In the genomic region with DNA sequence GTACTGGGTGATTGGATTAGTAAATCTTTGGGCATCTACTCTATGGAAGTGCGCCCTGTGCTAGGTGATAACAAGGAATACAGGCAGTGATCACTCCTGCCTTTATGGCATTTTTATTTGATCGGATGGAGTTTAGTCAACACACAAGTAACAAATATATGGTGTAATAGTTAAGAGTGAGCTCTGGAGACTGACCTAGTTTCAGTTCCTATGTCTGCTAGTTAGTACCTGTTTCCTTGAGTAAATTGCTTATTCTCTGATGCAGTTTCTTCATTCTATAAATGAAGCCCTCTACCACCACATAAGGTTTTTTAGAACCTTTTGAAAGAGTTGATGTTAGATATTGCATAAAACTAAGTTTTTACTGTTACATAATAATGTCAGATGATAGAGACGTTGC, we compare ENCODE assay signal across 13 cellular contexts.
A peak's percentile ranks its signal among the peaks of the same experiment; 100 is the strongest.
DNase-seq lines count a peak whose midpoint lies in the region; ATAC-seq, FAIRE-seq and TF ChIP-seq lines count a peak whose summit lies in the region.
"Had no signal": no experiment of that assay in that cellular context is flagged by ENCODE, and none has a peak within 500 bp of the region (broad histone marks: within the 10 kb centered on the region; RNA-seq: fewer than 3 reads in every experiment).

No MANE protein-coding gene starts in this region.

- H3K36me3 ChIP-seq in pancreas: no peaks in the 10 kb centered on the region

- no peaks in the 10 kb centered on the region for H3K27me3 ChIP-seq in pancreas

- peak; percentile 55 for ATAC-seq in activated CD4-positive, alpha-beta T cell treated with anti-CD3 and anti-CD28 coated beads for 36 hours
- ATAC-seq in GM21619 (IDR thresholded peaks at IDR 0.05; ENCODE audit: unreplicated experiment) (peak; percentile 61), HG03565 (IDR thresholded peaks at IDR 0.05; ENCODE audit: unreplicated experiment) (peak; percentile 76), GM19467 (IDR thresholded peaks at IDR 0.05; ENCODE audit: unreplicated experiment) (no peak), pancreas (no peak)
- ATAC-seq in natural killer cell treated with Interleukin-12 subunit alpha and Interleukin-12 subunit beta and Interleukin-15 and Interleukin-18, amount 100 ng/mL, for 72 hours: peak; percentile 68 to 83

- no peak for DNase-seq in activated CD4-positive, alpha-beta T cell treated with anti-CD3 and anti-CD28 coated beads for 36 hours
- DNase-seq in activated CD4-positive, alpha-beta T cell treated with anti-CD3 and anti-CD28 coated beads, Interleukin-2, amount 10 ng/mL, durations not matched to agents 24 days and 14 days: no peak
- no peak for DNase-seq in natural killer cell treated with Interleukin-12 subunit alpha and Interleukin-12 subunit beta and Interleukin-15 and Interleukin-18, amount 100 ng/mL, for 72 hours (ENCODE audit: low spot score)
- DNase-seq in DMS153 treated with DMSO at 0.1 percent for 48 hours (lab: John Stamatoyannopoulos, UW; ENCODE audit: unreplicated experiment): no peak
- no peak for DNase-seq in pancreas
- DNase-seq: 8988T; activated naive CD4-positive, alpha-beta T cell treated with anti-CD3 and anti-CD28 coated beads, Interleukin-2, amount 10 ng/mL, durations not matched to agents 7 days and 5 days; glutamatergic neuron; midbrain; WERI-Rb-1 had no signal

- H3K4me3 ChIP-seq in pancreas: no peak overlapping the region

- no peak overlapping the region for H3K27ac ChIP-seq in pancreas
- H3K27ac ChIP-seq: WERI-Rb-1 had no signal

- 90 to 95% methylated on average over 3 of the region's 3 CpGs for WGBS in pancreas, 2 donors

- no peaks in the 10 kb centered on the region for H3K9me3 ChIP-seq in pancreas

- H3K9me3 Mint-ChIP-seq in activated CD4-positive, alpha-beta T cell treated with anti-CD3 and anti-CD28 coated beads for 36 hours (ENCODE audit: low read depth): peaks cover 7% of the 10 kb centered on the region
- H3K9me3 Mint-ChIP-seq in activated CD4-positive, alpha-beta T cell treated with anti-CD3 and anti-CD28 coated beads, Interleukin-2, amount 10 ng/mL, durations not matched to agents 24 days and 14 days: peaks cover 7% of the 10 kb centered on the region
- peaks cover 3% of the 10 kb centered on the region for H3K9me3 Mint-ChIP-seq in natural killer cell treated with Interleukin-12 subunit alpha and Interleukin-12 subunit beta and Interleukin-15 and Interleukin-18, amount 100 ng/mL, for 72 hours

- CTCF ChIA-PET in activated CD4-positive, alpha-beta T cell treated with anti-CD3 and anti-CD28 coated beads for 36 hours (lab: Charles Lee): no interaction called here

- TF ChIP-seq CTCF in pancreas (IDR thresholded peaks at IDR 0.05): no peak

- FAIRE-seq in pancreas (lab: Jason Lieb, UNC): no peak

- peaks cover 0 to 5% (median 4%) of the 10 kb centered on the region in 3 donors for H3K4me1 ChIP-seq in pancreas

- intact Hi-C loops in activated CD4-positive, alpha-beta T cell treated with anti-CD3 and anti-CD28 coated beads for 36 hours (cut with DNase I, micrococcal nuclease): no loop called here
- intact Hi-C loops in activated CD4-positive, alpha-beta T cell treated with anti-CD3 and anti-CD28 coated beads, Interleukin-2, amount 10 ng/mL, durations not matched to agents 24 days and 14 days (cut with micrococcal nuclease): no loop called here
- intact Hi-C loops in pancreas (cut with DNase I): no loop called here

- no peaks in the 10 kb centered on the region for H3K27me3 Mint-ChIP-seq in activated CD4-positive, alpha-beta T cell treated with anti-CD3 and anti-CD28 coated beads for 36 hours
- no peaks in the 10 kb centered on the region for H3K27me3 Mint-ChIP-seq in activated CD4-positive, alpha-beta T cell treated with anti-CD3 and anti-CD28 coated beads, Interleukin-2, amount 10 ng/mL, durations not matched to agents 24 days and 14 days
- no peaks in the 10 kb centered on the region for H3K27me3 Mint-ChIP-seq in natural killer cell treated with Interleukin-12 subunit alpha and Interleukin-12 subunit beta and Interleukin-15 and Interleukin-18, amount 100 ng/mL, for 72 hours
- H3K27me3 Mint-ChIP-seq: activated naive CD4-positive, alpha-beta T cell treated with anti-CD3 and anti-CD28 coated beads, Interleukin-2, amount 10 ng/mL, durations not matched to agents 7 days and 5 days had no signal

- H3K4me1 Mint-ChIP-seq in activated CD4-positive, alpha-beta T cell treated with anti-CD3 and anti-CD28 coated beads for 36 hours: peaks cover 37% of the 10 kb centered on the region
- peaks cover 11% of the 10 kb centered on the region for H3K4me1 Mint-ChIP-seq in activated CD4-positive, alpha-beta T cell treated with anti-CD3 and anti-CD28 coated beads, Interleukin-2, amount 10 ng/mL, durations not matched to agents 24 days and 14 days
- peaks cover 25 to 54% of the 10 kb centered on the region in 2 donors for H3K4me1 Mint-ChIP-seq in natural killer cell treated with Interleukin-12 subunit alpha and Interleukin-12 subunit beta and Interleukin-15 and Interleukin-18, amount 100 ng/mL, for 72 hours (ENCODE audit: low read depth in 2 of 2)

- POLR2A ChIA-PET in activated CD4-positive, alpha-beta T cell treated with anti-CD3 and anti-CD28 coated beads for 36 hours (lab: Charles Lee): no interaction called here

- H3K27ac Mint-ChIP-seq in activated CD4-positive, alpha-beta T cell treated with anti-CD3 and anti-CD28 coated beads for 36 hours: no peak overlapping the region
- no peak overlapping the region for H3K27ac Mint-ChIP-seq in activated CD4-positive, alpha-beta T cell treated with anti-CD3 and anti-CD28 coated beads, Interleukin-2, amount 10 ng/mL, durations not matched to agents 24 days and 14 days
- peak overlapping the region; percentile 51 to 82 for H3K27ac Mint-ChIP-seq in natural killer cell treated with Interleukin-12 subunit alpha and Interleukin-12 subunit beta and Interleukin-15 and Interleukin-18, amount 100 ng/mL, for 72 hours
- H3K27ac Mint-ChIP-seq: activated naive CD4-positive, alpha-beta T cell treated with anti-CD3 and anti-CD28 coated beads, Interleukin-2, amount 10 ng/mL, durations not matched to agents 7 days and 5 days had no signal

- H3K36me3 Mint-ChIP-seq in activated CD4-positive, alpha-beta T cell treated with anti-CD3 and anti-CD28 coated beads for 36 hours (ENCODE audit: low read depth): peaks cover 27% of the 10 kb centered on the region
- peaks cover 13% of the 10 kb centered on the region for H3K36me3 Mint-ChIP-seq in activated CD4-positive, alpha-beta T cell treated with anti-CD3 and anti-CD28 coated beads, Interleukin-2, amount 10 ng/mL, durations not matched to agents 24 days and 14 days (ENCODE audit: low read depth)
- peaks cover 10% of the 10 kb centered on the region for H3K36me3 Mint-ChIP-seq in natural killer cell treated with Interleukin-12 subunit alpha and Interleukin-12 subunit beta and Interleukin-15 and Interleukin-18, amount 100 ng/mL, for 72 hours

- H3K4me3 Mint-ChIP-seq in activated CD4-positive, alpha-beta T cell treated with anti-CD3 and anti-CD28 coated beads for 36 hours: no peak overlapping the region
- H3K4me3 Mint-ChIP-seq in activated CD4-positive, alpha-beta T cell treated with anti-CD3 and anti-CD28 coated beads, Interleukin-2, amount 10 ng/mL, durations not matched to agents 24 days and 14 days: no peak overlapping the region
- H3K4me3 Mint-ChIP-seq in natural killer cell treated with Interleukin-12 subunit alpha and Interleukin-12 subunit beta and Interleukin-15 and Interleukin-18, amount 100 ng/mL, for 72 hours: peak overlapping the region; percentile 66
- H3K4me3 Mint-ChIP-seq: activated naive CD4-positive, alpha-beta T cell treated with anti-CD3 and anti-CD28 coated beads, Interleukin-2, amount 10 ng/mL, durations not matched to agents 7 days and 5 days had no signal

Comparison
In these comparisons a context has a peak if more than half of its experiments do, and no peak if none do; other contexts are left out.
1. ATAC-seq: peak in activated CD4-positive, alpha-beta T cell treated with anti-CD3 and anti-CD28 coated beads for 36 hours (single experiment), GM21619 (single experiment), HG03565 (single experiment) and natural killer cell treated with Interleukin-12 subunit alpha and Interleukin-12 subunit beta and Interleukin-15 and Interleukin-18, amount 100 ng/mL, for 72 hours (2 of 2); none in GM19467 (single experiment) and pancreas (0 of 4).
2. H3K27ac Mint-ChIP-seq: peak in natural killer cell treated with Interleukin-12 subunit alpha and Interleukin-12 subunit beta and Interleukin-15 and Interleukin-18, amount 100 ng/mL, for 72 hours (2 of 2); none in activated CD4-positive, alpha-beta T cell treated with anti-CD3 and anti-CD28 coated beads for 36 hours (single experiment) and activated CD4-positive, alpha-beta T cell treated with anti-CD3 and anti-CD28 coated beads, Interleukin-2, amount 10 ng/mL, durations not matched to agents 24 days and 14 days (single experiment).